ENCODE assay signal across 8 cellular contexts in the genomic region with DNA sequence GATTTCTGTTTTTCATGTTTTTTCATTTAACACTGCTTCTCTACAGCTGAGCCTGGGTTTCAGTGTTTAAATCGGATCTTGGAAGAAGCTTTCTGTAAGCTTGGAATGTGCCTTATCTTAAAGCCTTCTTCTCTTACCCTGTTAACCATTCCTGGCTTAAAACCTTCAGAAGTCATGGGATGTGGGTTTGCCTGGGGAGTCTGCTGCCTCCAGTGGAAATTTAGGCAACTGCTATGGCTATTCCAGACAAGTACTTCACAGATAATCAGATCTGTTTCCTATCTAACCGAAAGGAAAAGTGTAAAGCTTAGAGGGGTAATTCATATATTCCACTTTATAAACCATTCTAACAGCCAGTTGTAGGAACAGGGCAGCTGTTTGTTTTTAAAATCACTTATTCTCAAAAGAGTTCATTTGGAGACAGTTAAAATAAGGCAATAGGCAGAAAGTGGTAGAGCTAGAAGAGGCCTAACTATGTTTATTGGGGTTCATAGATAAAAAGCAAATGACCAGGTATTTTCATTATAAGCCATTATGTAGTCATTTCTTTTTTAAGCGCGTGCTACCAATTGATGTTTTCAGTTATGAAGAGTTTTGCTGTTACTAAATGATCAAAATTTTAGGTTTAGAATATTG.
DNase-seq lines count a peak whose midpoint lies in the region; ATAC-seq and TF ChIP-seq lines count a peak whose summit lies in the region.

No MANE protein-coding gene starts in this region.

- H3K36me3 Mint-ChIP-seq in nephron (ENCODE audit: low read depth): no peaks in the 10 kb centered on the region
- no peaks in the 10 kb centered on the region for H3K36me3 Mint-ChIP-seq in activated T-cell treated with anti-CD3 and anti-CD28 coated beads, Interleukin-2, amount 50 U/mL, for 72 hours (ENCODE audit: insufficient read depth in 2 of 2)
- peaks cover 2% of the 10 kb centered on the region for H3K36me3 Mint-ChIP-seq in activated naive CD4-positive, alpha-beta T cell treated with anti-CD3 and anti-CD28 coated beads, Interleukin-2, amount 10 ng/mL, durations not matched to agents 7 days and 5 days

- H3K27me3 ChIP-seq in BE2C (no peaks in the 10 kb centered on the region), Peyer's patch (no peaks in the 10 kb centered on the region)

- H3K36me3 ChIP-seq in BE2C (no peaks in the 10 kb centered on the region; the same call in 1 of the 2 replicates), Peyer's patch (no peaks in the 10 kb centered on the region)

- no peak overlapping the region for H3K4me3 Mint-ChIP-seq in nephron
- no peak overlapping the region for H3K4me3 Mint-ChIP-seq in activated T-cell treated with anti-CD3 and anti-CD28 coated beads, Interleukin-2, amount 50 U/mL, for 72 hours
- H3K4me3 Mint-ChIP-seq in activated naive CD4-positive, alpha-beta T cell treated with anti-CD3 and anti-CD28 coated beads, Interleukin-2, amount 10 ng/mL, durations not matched to agents 7 days and 5 days: no peak overlapping the region

- DNase-seq in BE2C (peak; percentile 54), HCEC 1CT (peak; percentile 62), Peyer's patch (peak in 1 of 3 donors; percentile 72), erythroblast (lab: John Stamatoyannopoulos, UW) (peak; percentile 46 to 57)
- DNase-seq in activated T-cell treated with anti-CD3 and anti-CD28 coated beads, Interleukin-2, amount 50 U/mL, for 72 hours: no peak
- no peak for DNase-seq in activated naive CD4-positive, alpha-beta T cell treated with anti-CD3 and anti-CD28 coated beads, Interleukin-2, amount 10 ng/mL, durations not matched to agents 7 days and 5 days

- TF ChIP-seq CTCF in BE2C (IDR thresholded peaks at IDR 0.05; ENCODE audit: low read depth, low read length) (peak; percentile 96), Peyer's patch (IDR thresholded peaks at IDR 0.05) (peak in 5 of 6 experiments; percentile 14 to 83 (median 75)), nephron (IDR thresholded peaks at IDR 0.05; ENCODE audit: unreplicated experiment in 3 of 3) (peak; percentile 69 to 74 (median 69))

- no peak for ATAC-seq in activated T-cell treated with anti-CD3 and anti-CD28 coated beads, Interleukin-2, amount 50 U/mL, for 72 hours (replicated peaks in 1 of 2)
- no peak for ATAC-seq in GM21360 (IDR thresholded peaks at IDR 0.05; ENCODE audit: unreplicated experiment)

- H3K4me1 ChIP-seq in BE2C (peaks cover 27% of the 10 kb centered on the region), Peyer's patch (no peaks in the 10 kb centered on the region)

- no peaks in the 10 kb centered on the region for H3K27me3 Mint-ChIP-seq in nephron (ENCODE audit: low read depth)
- no peaks in the 10 kb centered on the region for H3K27me3 Mint-ChIP-seq in activated T-cell treated with anti-CD3 and anti-CD28 coated beads, Interleukin-2, amount 50 U/mL, for 72 hours (ENCODE audit: low read depth)
- H3K27me3 Mint-ChIP-seq in activated naive CD4-positive, alpha-beta T cell treated with anti-CD3 and anti-CD28 coated beads, Interleukin-2, amount 10 ng/mL, durations not matched to agents 7 days and 5 days: no peaks in the 10 kb centered on the region

- H3K27ac ChIP-seq in Peyer's patch: no peak overlapping the region

- H3K9me3 Mint-ChIP-seq in nephron: no peaks in the 10 kb centered on the region
- no peaks in the 10 kb centered on the region for H3K9me3 Mint-ChIP-seq in activated T-cell treated with anti-CD3 and anti-CD28 coated beads, Interleukin-2, amount 50 U/mL, for 72 hours
- H3K9me3 Mint-ChIP-seq in activated naive CD4-positive, alpha-beta T cell treated with anti-CD3 and anti-CD28 coated beads, Interleukin-2, amount 10 ng/mL, durations not matched to agents 7 days and 5 days: no peaks in the 10 kb centered on the region

- TF ChIP-seq POLR2A in Peyer's patch (IDR thresholded peaks at IDR 0.05) (no peak), erythroblast (IDR thresholded peaks at IDR 0.05; ENCODE audit: low read length) (no peak)

- CTCF ChIA-PET in activated naive CD4-positive, alpha-beta T cell treated with anti-CD3 and anti-CD28 coated beads, Interleukin-2, amount 10 ng/mL, durations not matched to agents 7 days and 5 days (lab: Charles Lee): interaction anchor here (0.9 to 1.7 kb wide), 3 partner anchors 9 to 14 kb away, joined by 3 to 7 read pairs (median 3); no protein-coding TSS in a partner anchor

- H3K9me3 ChIP-seq in BE2C (no peaks in the 10 kb centered on the region), Peyer's patch (no peaks in the 10 kb centered on the region)

- peaks cover 45% of the 10 kb centered on the region for H3K4me1 Mint-ChIP-seq in nephron
- H3K4me1 Mint-ChIP-seq in activated T-cell treated with anti-CD3 and anti-CD28 coated beads, Interleukin-2, amount 50 U/mL, for 72 hours (ENCODE audit: low read depth): peaks cover 18% of the 10 kb centered on the region
- peaks cover 24% of the 10 kb centered on the region for H3K4me1 Mint-ChIP-seq in activated naive CD4-positive, alpha-beta T cell treated with anti-CD3 and anti-CD28 coated beads, Interleukin-2, amount 10 ng/mL, durations not matched to agents 7 days and 5 days

- no peak overlapping the region for H3K4me3 ChIP-seq in BE2C (ENCODE audit: low read depth, low read length)
- H3K4me3 ChIP-seq in Peyer's patch: no peak overlapping the region

- no peak overlapping the region for H3K27ac Mint-ChIP-seq in nephron
- no peak overlapping the region for H3K27ac Mint-ChIP-seq in activated T-cell treated with anti-CD3 and anti-CD28 coated beads, Interleukin-2, amount 50 U/mL, for 72 hours
- H3K27ac Mint-ChIP-seq in activated naive CD4-positive, alpha-beta T cell treated with anti-CD3 and anti-CD28 coated beads, Interleukin-2, amount 10 ng/mL, durations not matched to agents 7 days and 5 days: no peak overlapping the region

Comparison
In these comparisons a context has a peak if more than half of its experiments do, and no peak if none do; other contexts are left out.
1. DNase-seq: peak in BE2C (single experiment), HCEC 1CT (single experiment) and erythroblast (2 of 2); none in activated T-cell treated with anti-CD3 and anti-CD28 coated beads, Interleukin-2, amount 50 U/mL, for 72 hours (0 of 2) and activated naive CD4-positive, alpha-beta T cell treated with anti-CD3 and anti-CD28 coated beads, Interleukin-2, amount 10 ng/mL, durations not matched to agents 7 days and 5 days (single experiment).
2. Peak in every context shown above with its lines, with median percentiles within 50 percentile points of each other: CTCF ChIP-seq.